ENCODE assay signal across 8 cellular contexts in the genomic region with DNA sequence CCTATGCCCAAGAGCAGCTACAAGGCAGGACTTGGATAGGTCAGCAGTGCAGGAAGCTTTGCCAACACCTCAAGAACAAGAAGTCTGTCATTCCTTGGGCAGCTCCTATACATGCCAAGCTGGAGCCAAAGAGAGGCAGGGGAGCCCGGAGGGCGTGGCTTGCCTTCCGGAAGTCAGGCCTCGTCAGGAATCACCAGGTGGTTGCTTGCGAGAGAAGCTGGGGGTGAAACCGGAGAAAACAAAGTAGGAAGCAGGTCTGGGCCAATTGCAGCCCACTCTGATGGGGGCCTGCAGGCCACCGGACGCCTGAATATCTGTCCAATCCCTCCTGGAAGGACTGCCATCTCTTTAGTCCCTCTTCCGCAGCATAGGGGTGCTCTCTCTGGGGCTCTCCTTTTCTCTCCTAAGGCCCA. TPM values are rescaled to one million over a fixed set of nuclear protein-coding genes. Genes with fewer than 3 reads are reported as not detected.
DNase-seq lines count a peak whose midpoint lies in the region; ATAC-seq and TF ChIP-seq lines count a peak whose summit lies in the region.

No MANE protein-coding gene starts in this region.

- H3K27ac ChIP-seq in OCI-LY1 (ENCODE audit: low read depth, low read length, poor library complexity, severe bottlenecking) (no peak overlapping the region), mucosa of rectum (ENCODE audit: low read depth in 2 of 2, low read length in 2 of 2) (peak overlapping the region; percentile 54 to 65)

- no peaks in the 10 kb centered on the region for H3K79me2 ChIP-seq in OCI-LY1 (ENCODE audit: insufficient read depth, low read length)

- peak overlapping the region; percentile 62 for H3K4me3 ChIP-seq in OCI-LY1 (ENCODE audit: low read depth, low read length, poor library complexity, severe bottlenecking)
- peak overlapping the region; percentile 70 to 77 for H3K4me3 ChIP-seq in mucosa of rectum (ENCODE audit: low read length in 2 of 2)

- H3K9me3 Mint-ChIP-seq in stimulated activated naive CD8-positive, alpha-beta T cell treated with anti-CD3 and anti-CD28 coated beads, Interleukin-15, Interleukin-2, amounts not matched to agents 100 ng/mL and 50 ng/mL, for 24 hours, result no peaks in the 10 kb centered on the region

- peaks cover 20% of the 10 kb centered on the region for H3K4me1 ChIP-seq in OCI-LY1 (ENCODE audit: insufficient read depth, low read length, severe bottlenecking)
- peaks cover 2 to 16% of the 10 kb centered on the region in 2 donors for H3K4me1 ChIP-seq in mucosa of rectum (ENCODE audit: control insufficient read depth in 2 of 2, insufficient read depth in 2 of 2, low read length in 2 of 2)

- no peak for ATAC-seq in stimulated activated naive CD8-positive, alpha-beta T cell treated with anti-CD3 and anti-CD28 coated beads, Interleukin-15, Interleukin-2, amounts not matched to agents 100 U/mL and 50 U/mL, for 24 hours
- ATAC-seq in HG03442 (IDR thresholded peaks at IDR 0.05; ENCODE audit: unreplicated experiment) (no peak), HG03439 (IDR thresholded peaks at IDR 0.05; ENCODE audit: unreplicated experiment) (no peak)

- peak overlapping the region; percentile 96 for H3K27ac Mint-ChIP-seq in stimulated activated naive CD8-positive, alpha-beta T cell treated with anti-CD3 and anti-CD28 coated beads, Interleukin-15, Interleukin-2, amounts not matched to agents 100 ng/mL and 50 ng/mL, for 24 hours

- H3K27me3 ChIP-seq in OCI-LY1 (ENCODE audit: insufficient read depth, low read length) (no peaks in the 10 kb centered on the region), mucosa of rectum (ENCODE audit: control insufficient read depth in 2 of 2, insufficient read depth in 2 of 2, low read length in 2 of 2) (no peaks in the 10 kb centered on the region)

- H3K9me3 ChIP-seq in OCI-LY1 (ENCODE audit: low read length) (no peaks in the 10 kb centered on the region), mucosa of rectum (ENCODE audit: control insufficient read depth in 2 of 2, low read length in 2 of 2) (no peaks in the 10 kb centered on the region)

- peaks cover 9% of the 10 kb centered on the region for H3K36me3 Mint-ChIP-seq in stimulated activated naive CD8-positive, alpha-beta T cell treated with anti-CD3 and anti-CD28 coated beads, Interleukin-15, Interleukin-2, amounts not matched to agents 100 ng/mL and 50 ng/mL, for 24 hours (ENCODE audit: low read depth)

- peak overlapping the region; percentile 85 for H3K4me2 ChIP-seq in OCI-LY1 (ENCODE audit: low read length)

- no peak for TF ChIP-seq CTCF in OCI-LY1 (IDR thresholded peaks at IDR 0.05; ENCODE audit: low read length)

- H3K9me2 ChIP-seq in OCI-LY1 (ENCODE audit: low read depth, low read length), result no peaks in the 10 kb centered on the region

- peak overlapping the region; percentile 92 for H2AFZ ChIP-seq in OCI-LY1 (ENCODE audit: low read length)

- no peaks in the 10 kb centered on the region for H4K20me1 ChIP-seq in OCI-LY1 (ENCODE audit: insufficient read depth, low read length)

- no peak for DNase-seq in stimulated activated naive CD8-positive, alpha-beta T cell treated with anti-CD3 and anti-CD28 coated beads, Interleukin-15, Interleukin-2, amounts not matched to agents 100 U/mL and 50 U/mL, for 24 hours
- DNase-seq in dermis blood vessel endothelial cell, result peak; percentile 29
- DNase-seq in activated gamma-delta T cell treated with Interleukin-2 at 50 U/mL for 16 hours, result no peak

- H3K27me3 Mint-ChIP-seq in stimulated activated naive CD8-positive, alpha-beta T cell treated with anti-CD3 and anti-CD28 coated beads, Interleukin-15, Interleukin-2, amounts not matched to agents 100 ng/mL and 50 ng/mL, for 24 hours, result no peaks in the 10 kb centered on the region

- peak overlapping the region; percentile 59 for H3K9ac ChIP-seq in OCI-LY1 (ENCODE audit: low read length)
- H3K9ac ChIP-seq in mucosa of rectum (ENCODE audit: low read depth in 1 of 2, low read length in 2 of 2), result peak overlapping the region; percentile 9 to 61

- peaks cover 18% of the 10 kb centered on the region for H3K4me1 Mint-ChIP-seq in stimulated activated naive CD8-positive, alpha-beta T cell treated with anti-CD3 and anti-CD28 coated beads, Interleukin-15, Interleukin-2, amounts not matched to agents 100 ng/mL and 50 ng/mL, for 24 hours (ENCODE audit: low read depth)

- H3K4me3 Mint-ChIP-seq in stimulated activated naive CD8-positive, alpha-beta T cell treated with anti-CD3 and anti-CD28 coated beads, Interleukin-15, Interleukin-2, amounts not matched to agents 100 ng/mL and 50 ng/mL, for 24 hours, result peak overlapping the region; percentile 81

- H3K36me3 ChIP-seq in OCI-LY1 (ENCODE audit: insufficient read depth, low read length) (0 out of 2 replicates have a peak, but pooled peaks cover 3% of the 10 kb centered on the region), mucosa of rectum (ENCODE audit: control insufficient read depth in 2 of 2, insufficient read depth in 2 of 2, low read length in 2 of 2) (peaks cover 5 to 6% of the 10 kb centered on the region in 2 donors)

- H3F3A ChIP-seq in OCI-LY1 (ENCODE audit: insufficient read depth, low read length), result no peaks in the 10 kb centered on the region

RNA-seq across cellular contexts. Expression of gene FAM76A, which starts 0.8 kb away (rescaled TPM):
- total RNA-seq in dermis blood vessel endothelial cell, result 9.9 and 13.8 TPM in 2 replicates

RNA-seq across cellular contexts. Expression of gene STX12, which starts 48.1 kb away (rescaled TPM):
- 95.2 and 115 TPM in 2 replicates for total RNA-seq in dermis blood vessel endothelial cell

RNA-seq across cellular contexts. Expression of gene IFI6, which starts 53.0 kb away (rescaled TPM):
- 21.9 and 57.7 TPM in 2 replicates for total RNA-seq in dermis blood vessel endothelial cell
